Comparison of ENCODE assay signal across 11 cellular contexts in the genomic region with DNA sequence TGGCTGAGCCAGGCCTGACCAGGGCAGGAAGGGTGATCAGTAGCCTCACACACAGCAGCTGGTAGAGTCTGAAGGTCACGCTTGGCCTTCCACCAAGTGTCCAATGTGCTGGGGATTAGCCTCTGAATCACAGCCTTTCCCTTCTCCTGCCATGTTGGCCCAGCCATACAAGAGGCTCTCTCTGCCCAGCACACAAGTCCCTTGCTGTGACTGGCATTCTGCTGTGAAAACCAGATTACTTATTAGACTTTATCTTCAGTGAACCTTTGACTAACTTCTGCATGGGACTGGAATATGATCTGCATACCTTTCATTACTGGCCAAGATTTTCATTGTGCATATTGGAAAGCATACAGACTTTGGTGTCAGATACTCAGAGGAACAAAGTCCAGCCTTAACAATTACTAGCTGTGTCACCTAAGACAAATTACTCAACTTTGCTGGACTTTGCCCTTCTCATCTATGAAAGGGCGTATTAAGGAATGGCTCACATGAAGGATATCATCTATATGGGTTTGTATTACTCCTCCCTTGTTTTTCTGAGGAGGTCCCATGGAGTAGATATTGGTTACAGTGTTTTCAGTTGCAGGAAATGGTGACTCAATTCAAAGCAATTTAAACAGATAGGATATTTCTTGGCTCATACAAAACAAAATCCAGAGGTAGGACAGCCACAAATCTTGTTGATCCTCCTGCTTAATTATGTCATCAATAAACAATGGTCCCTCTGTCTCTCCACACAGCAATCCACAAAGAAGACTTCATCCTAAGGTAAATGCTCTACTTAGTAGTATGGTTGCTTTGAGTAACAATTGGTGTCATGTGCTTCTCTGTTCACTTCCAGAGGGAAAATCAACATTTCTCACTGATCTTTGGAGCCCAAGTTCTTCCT.
DNase-seq lines count a peak whose midpoint lies in the region; ATAC-seq, FAIRE-seq and TF ChIP-seq lines count a peak whose summit lies in the region.
"Had no signal": no experiment of that assay in that cellular context is flagged by ENCODE, and none has a peak within 500 bp of the region (broad histone marks: within the 10 kb centered on the region; RNA-seq: fewer than 3 reads in every experiment).

No MANE protein-coding gene starts in this region.

- ATAC-seq in IMR-90 (ENCODE audit: low read depth), result peak; percentile 86
- peak; percentile 84 for ATAC-seq in left lobe of liver
- no peak for ATAC-seq in activated CD4-positive, CD25-positive, alpha-beta regulatory T cell treated with anti-CD3 and anti-CD28 coated beads, Interleukin-2, amount 50 U/mL, for 24 hours

- H3K9ac ChIP-seq in IMR-90 (ENCODE audit: low read depth, low read length), result no peak overlapping the region

- peaks cover 8% of the 10 kb centered on the region for H3K9me1 ChIP-seq in IMR-90 (ENCODE audit: insufficient read depth, low read length)

- TF ChIP-seq CTCF in IMR-90 (conservative IDR thresholded peaks at IDR 0.05; ENCODE audit: low read depth, low read length), result no peak
- TF ChIP-seq CTCF in cardiac fibroblast (IDR thresholded peaks at IDR 0.05; ENCODE audit: low read depth, low read length), result no peak
- TF ChIP-seq CTCF in GM10248 (IDR thresholded peaks at IDR 0.05; ENCODE audit: control extremely low read depth, extremely low read depth, low read depth, missing control alignments), result no peak
- no peak for TF ChIP-seq CTCF in BE2C (IDR thresholded peaks at IDR 0.05; ENCODE audit: low read depth, low read length)

- H3K23ac ChIP-seq in IMR-90 (ENCODE audit: low read depth, low read length), result no peak overlapping the region

- no CpG with 5 or more reads among the region's 2 CpGs for WGBS in IMR-90 (ENCODE audit: extremely low coverage in 2 of 2, insufficient read length in 1 of 2), 2 experiments

- DNase-seq in AG08396 (ENCODE audit: low spot score) (peak; percentile 48), IMR-90 (peak; percentile 72), cardiac fibroblast (ENCODE audit: low read depth in 2 of 2) (peak; percentile 41 to 56), left lobe of liver (ENCODE audit: low spot score) (peak; percentile 81), GM10248 (ENCODE audit: extremely low spot score) (no peak), urothelium cell line (ENCODE audit: low spot score) (no peak), BE2C (no peak)
- DNase-seq: dorsolateral prefrontal cortex, NCI-H1092 treated with DMSO at 0.1 percent for 48 hours had no signal

- H2AK5ac ChIP-seq in IMR-90 (ENCODE audit: low read depth, low read length), result peak overlapping the region; percentile 84

- H3K4ac ChIP-seq in IMR-90 (ENCODE audit: low read depth, low read length), result peak overlapping the region; percentile 73

- peaks cover 9% of the 10 kb centered on the region for H3K4me1 ChIP-seq in IMR-90 (ENCODE audit: control insufficient read depth, insufficient read depth, low read length)
- no peaks in the 10 kb centered on the region for H3K4me1 ChIP-seq in BE2C

- in situ Hi-C loops in IMR-90 (cut with MboI; ENCODE audit: low sequenced_read_pairs), result no loop called here

- H3K56ac ChIP-seq in IMR-90 (ENCODE audit: extremely low read depth, insufficient read depth, low read length), result no peak overlapping the region

- FAIRE-seq in urothelium cell line (lab: Jason Lieb, UNC), result no peak

- dilution Hi-C loops in IMR-90 (cut with HindIII; ENCODE audit: low sequenced_read_pairs, unreplicated experiment), result no loop called here

- peak overlapping the region; percentile 48 for H2BK120ac ChIP-seq in IMR-90 (ENCODE audit: low read depth, low read length)

- H3K4me2 ChIP-seq in IMR-90 (ENCODE audit: low read depth, low read length), result peak overlapping the region; percentile 46; the same call in 1 of the 2 replicates

- peak overlapping the region; percentile 46; the same call in 1 of the 2 replicates for H3K18ac ChIP-seq in IMR-90 (ENCODE audit: low read depth, low read length)

- H3K36me3 ChIP-seq in IMR-90 (ENCODE audit: control insufficient read depth, insufficient read depth, low read length), result no peaks in the 10 kb centered on the region
- H3K36me3 ChIP-seq in BE2C, result no peaks in the 10 kb centered on the region

- POLR2A ChIA-PET in IMR-90 (lab: Charles Lee; ENCODE audit: unreplicated experiment), result no interaction called here
- POLR2A ChIA-PET in GM10248 (lab: Yijun Ruan, JAX), result no interaction called here

- no peak overlapping the region; the same call in 1 of the 2 replicates for H4K5ac ChIP-seq in IMR-90 (ENCODE audit: low read depth, low read length)

- no peaks in the 10 kb centered on the region for H3K9me3 ChIP-seq in IMR-90 (ENCODE audit: control insufficient read depth, insufficient read depth, low read length)
- H3K9me3 ChIP-seq in BE2C, result no peaks in the 10 kb centered on the region

- TF ChIP-seq RAD21 in IMR-90 (IDR thresholded peaks at IDR 0.05; ENCODE audit: low read length), result no peak

- no TSS peak for BruUV-seq in IMR-90 (replicated peaks; lab: Mats Ljungman, UMichigan)

- intact Hi-C loops in IMR-90 (cut with micrococcal nuclease), result loop anchor here (5.0 kb wide), 2 partner anchors 36 to 51 kb away; no protein-coding TSS in a partner anchor

- H3K4me3 ChIP-seq in IMR-90 (ENCODE audit: insufficient read depth, low read depth, low read length) (no peak overlapping the region), cardiac fibroblast (replicated peaks in 1 of 2; ENCODE audit: low read depth in 2 of 2, low read length in 2 of 2) (no peak overlapping the region), BE2C (ENCODE audit: low read depth, low read length) (no peak overlapping the region)
- H3K4me3 ChIP-seq: dorsolateral prefrontal cortex had no signal

- no peaks in the 10 kb centered on the region for H4K20me1 ChIP-seq in IMR-90 (ENCODE audit: insufficient read depth, low read length)

- CTCF ChIA-PET in IMR-90 (lab: Yijun Ruan, JAX) (no interaction called here), GM10248 (lab: Yijun Ruan, JAX) (no interaction called here)

- peak overlapping the region in 1 of 2 experiments; percentile 22; a peak in 2 of 4 replicates for H4K8ac ChIP-seq in IMR-90 (ENCODE audit: low read depth in 2 of 2, low read length in 2 of 2)

- TF ChIP-seq POLR2A in IMR-90 (IDR thresholded peaks at IDR 0.05; ENCODE audit: low read depth, low read length), result no peak

- peak overlapping the region; percentile 29; the same call in 1 of the 2 replicates for H4K91ac ChIP-seq in IMR-90 (ENCODE audit: insufficient read depth, low read depth, low read length)

- H3K79me1 ChIP-seq in IMR-90 (ENCODE audit: low read depth in 1 of 2, low read length in 2 of 2), result no peaks in the 10 kb centered on the region

- 0 out of 2 replicates have a peak overlapping the region, but pooled peaks have one; percentile 1 for H3K27ac ChIP-seq in IMR-90 (ENCODE audit: insufficient read depth, low read length)
- H3K27ac ChIP-seq: C4-2B, dorsolateral prefrontal cortex had no signal

- peak overlapping the region; percentile 49; the same call in 1 of the 3 replicates for H2BK15ac ChIP-seq in IMR-90 (ENCODE audit: low read depth, low read length)

- peak overlapping the region; percentile 17 for H2BK5ac ChIP-seq in IMR-90 (ENCODE audit: low read depth, low read length, poor library complexity, severe bottlenecking)

- no peak overlapping the region for H2AK9ac ChIP-seq in IMR-90 (replicated peaks; ENCODE audit: low read depth, low read length, poor library complexity)

- H3K14ac ChIP-seq in IMR-90 (replicated peaks; ENCODE audit: low read depth, low read length), result peak overlapping the region; percentile 14

- H3K27me3 ChIP-seq in IMR-90 (ENCODE audit: control insufficient read depth, insufficient read depth, low read length), result no peaks in the 10 kb centered on the region
- no peaks in the 10 kb centered on the region for H3K27me3 ChIP-seq in BE2C
- H3K27me3 ChIP-seq: dorsolateral prefrontal cortex had no signal

- H2AFZ ChIP-seq in IMR-90 (replicated peaks; ENCODE audit: low read length, poor library complexity), result peak overlapping the region; percentile 19

- H2BK20ac ChIP-seq in IMR-90 (ENCODE audit: low read depth, low read length), result peak overlapping the region; percentile 51

TF ChIP-seq in IMR-90, 13 proteins besides CTCF, POLR2A, EP300 and RAD21:
- TF ChIP-seq, protein P1, sequence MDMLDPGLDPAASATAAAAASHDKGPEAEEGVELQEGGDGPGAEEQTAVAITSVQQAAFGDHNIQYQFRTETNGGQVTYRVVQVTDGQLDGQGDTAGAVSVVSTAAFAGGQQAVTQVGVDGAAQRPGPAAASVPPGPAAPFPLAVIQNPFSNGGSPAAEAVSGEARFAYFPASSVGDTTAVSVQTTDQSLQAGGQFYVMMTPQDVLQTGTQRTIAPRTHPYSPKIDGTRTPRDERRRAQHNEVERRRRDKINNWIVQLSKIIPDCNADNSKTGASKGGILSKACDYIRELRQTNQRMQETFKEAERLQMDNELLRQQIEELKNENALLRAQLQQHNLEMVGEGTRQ (IDR thresholded peaks at IDR 0.05; ENCODE audit: low read depth, low read length), result 0 out of 2 replicates have a peak, but pooled peaks have one; percentile 5
- TF ChIP-seq CEBPB (IDR thresholded peaks at IDR 0.05; ENCODE audit: low read depth, low read length) (no peak), FOS (IDR thresholded peaks at IDR 0.05; ENCODE audit: low read depth, low read length) (peak; percentile 38; the same call in 1 of the 2 replicates), MXI1 (IDR thresholded peaks at IDR 0.05; ENCODE audit: borderline replicate concordance, low read depth, low read length) (no peak), CHD1 (IDR thresholded peaks at IDR 0.05; ENCODE audit: low read depth, low read length) (no peak), SMC3 (IDR thresholded peaks at IDR 0.05; ENCODE audit: low read depth, low read length) (peak; percentile 3; the same call in 1 of the 2 replicates)

Comparison
In these comparisons a context has a peak if more than half of its experiments do, and no peak if none do; other contexts are left out.
1. DNase-seq: peak in AG08396 (single experiment), IMR-90 (single experiment), cardiac fibroblast (2 of 2) and left lobe of liver (single experiment); none in GM10248 (single experiment), urothelium cell line (single experiment) and BE2C (single experiment).
2. ATAC-seq: peak in IMR-90 (single experiment) and left lobe of liver (single experiment); none in activated CD4-positive, CD25-positive, alpha-beta regulatory T cell treated with anti-CD3 and anti-CD28 coated beads, Interleukin-2, amount 50 U/mL, for 24 hours (0 of 2).